Comparison of ENCODE assay signal across 21 cellular contexts in genomic region chr13:68970532-68970931, GRCh38.
DNase-seq lines count a peak whose midpoint lies in the region; ATAC-seq and TF ChIP-seq lines count a peak whose summit lies in the region.
"Had no signal": no experiment of that assay in that cellular context is flagged by ENCODE, and none has a peak within 500 bp of the region (broad histone marks: within the 10 kb centered on the region; RNA-seq: fewer than 3 reads in every experiment).

No MANE protein-coding gene starts in this region.

- peak overlapping the region; percentile 28 for H3K4me2 ChIP-seq in neural progenitor cell
- H3K4me2 ChIP-seq in GM23248 (ENCODE audit: unreplicated experiment), result no peak overlapping the region
- H3K4me2 ChIP-seq: BLaER1 treated with 17β-estradiol and CSF1 and Interleukin-3, amounts not matched to agents 10 nM and 100 nM had no signal

- H3K4me1 ChIP-seq in HUES48 (ENCODE audit: control insufficient read depth, insufficient read depth, low read length) (peaks cover 43% of the 10 kb centered on the region), endodermal cell (ENCODE audit: control insufficient read depth, insufficient read depth, low read length) (no peaks in the 10 kb centered on the region), neural progenitor cell (peaks cover 10% of the 10 kb centered on the region), GM23248 (ENCODE audit: insufficient read depth) (no peaks in the 10 kb centered on the region)
- H3K4me1 ChIP-seq: BLaER1 treated with 17β-estradiol and CSF1 and Interleukin-3, amounts not matched to agents 10 nM and 100 nM had no signal

- H3K9me3 Mint-ChIP-seq in endodermal cell, result no peaks in the 10 kb centered on the region
- no peaks in the 10 kb centered on the region for H3K9me3 Mint-ChIP-seq in neural progenitor cell
- H3K9me3 Mint-ChIP-seq in glutamatergic neuron (ENCODE audit: unreplicated experiment), result no peaks in the 10 kb centered on the region
- H3K9me3 Mint-ChIP-seq: IgD-negative memory B cell had no signal

- H3K27ac ChIP-seq in HUES48 (ENCODE audit: low read depth, low read length), result peak overlapping the region; percentile 69
- no peak overlapping the region for H3K27ac ChIP-seq in endodermal cell (ENCODE audit: low read depth, low read length)
- H3K27ac ChIP-seq in neural progenitor cell, result peak overlapping the region; percentile 48
- H3K27ac ChIP-seq in GM23248, result no peak overlapping the region
- H3K27ac ChIP-seq: BLaER1 treated with 17β-estradiol and CSF1 and Interleukin-3, amounts not matched to agents 10 nM and 100 nM had no signal

- ATAC-seq in HG02938 (IDR thresholded peaks at IDR 0.05; ENCODE audit: unreplicated experiment), result no peak
- no peak for ATAC-seq in GM18870 (IDR thresholded peaks at IDR 0.05; ENCODE audit: unreplicated experiment)
- ATAC-seq: HepG2 had no signal

- H3K36me3 Mint-ChIP-seq in endodermal cell (ENCODE audit: low read depth) (no peaks in the 10 kb centered on the region), neural progenitor cell (no peaks in the 10 kb centered on the region), glutamatergic neuron (ENCODE audit: unreplicated experiment) (no peaks in the 10 kb centered on the region)
- H3K36me3 Mint-ChIP-seq: CD8-positive, alpha-beta memory T cell; IgD-negative memory B cell had no signal

- H4K20me1 ChIP-seq in neural progenitor cell (ENCODE audit: low read depth), result no peaks in the 10 kb centered on the region
- no peaks in the 10 kb centered on the region for H4K20me1 ChIP-seq in GM23248 (ENCODE audit: insufficient read depth)
- H4K20me1 ChIP-seq: BLaER1 treated with 17β-estradiol and CSF1 and Interleukin-3, amounts not matched to agents 10 nM and 100 nM had no signal

- in situ Hi-C loops in GM23248 (cut with MboI), result no loop called here

- H3K36me3 ChIP-seq in HUES48 (ENCODE audit: control insufficient read depth, insufficient read depth, low read length) (no peaks in the 10 kb centered on the region), endodermal cell (ENCODE audit: control insufficient read depth, insufficient read depth, low read length) (no peaks in the 10 kb centered on the region), neural progenitor cell (no peaks in the 10 kb centered on the region), GM23248 (ENCODE audit: low read depth) (no peaks in the 10 kb centered on the region)
- H3K36me3 ChIP-seq: BLaER1 treated with 17β-estradiol and CSF1 and Interleukin-3, amounts not matched to agents 10 nM and 100 nM; HAP-1 had no signal

- H3K9me3 ChIP-seq in HUES48 (ENCODE audit: control insufficient read depth, insufficient read depth, low read length) (no peaks in the 10 kb centered on the region), endodermal cell (ENCODE audit: control insufficient read depth, low read length) (no peaks in the 10 kb centered on the region), neural progenitor cell (ENCODE audit: low read depth) (no peaks in the 10 kb centered on the region), GM23248 (ENCODE audit: low read depth) (peaks cover 5% of the 10 kb centered on the region)
- H3K9me3 ChIP-seq: BLaER1 treated with 17β-estradiol and CSF1 and Interleukin-3, amounts not matched to agents 10 nM and 100 nM; HAP-1 had no signal

- peaks cover 7% of the 10 kb centered on the region for H3K4me1 Mint-ChIP-seq in endodermal cell
- H3K4me1 Mint-ChIP-seq in neural progenitor cell, result peaks cover 15% of the 10 kb centered on the region
- H3K4me1 Mint-ChIP-seq in glutamatergic neuron (ENCODE audit: low read depth, unreplicated experiment), result peaks cover 7% of the 10 kb centered on the region
- H3K4me1 Mint-ChIP-seq: B cell; CD8-positive, alpha-beta memory T cell; IgD-negative memory B cell had no signal

- H3K79me2 ChIP-seq in neural progenitor cell (ENCODE audit: low read depth), result no peaks in the 10 kb centered on the region
- no peaks in the 10 kb centered on the region for H3K79me2 ChIP-seq in GM23248 (ENCODE audit: insufficient read depth)

- H2AFZ ChIP-seq in neural progenitor cell (replicated peaks), result peak overlapping the region; percentile 92
- H2AFZ ChIP-seq in GM23248, result no peak overlapping the region

- H3F3A ChIP-seq in neural progenitor cell (ENCODE audit: low read depth) (no peaks in the 10 kb centered on the region), GM23248 (ENCODE audit: insufficient read depth) (no peaks in the 10 kb centered on the region)

- H3K4me3 ChIP-seq in HUES48 (ENCODE audit: low read depth, low read length) (0 out of 2 replicates have a peak overlapping the region, but pooled peaks have one; percentile 6), endodermal cell (ENCODE audit: low read length) (no peak overlapping the region), neural progenitor cell (no peak overlapping the region), GM23248 (no peak overlapping the region)
- H3K4me3 ChIP-seq: BLaER1 treated with 17β-estradiol and CSF1 and Interleukin-3, amounts not matched to agents 10 nM and 100 nM; HAP-1 had no signal

- H3K27ac Mint-ChIP-seq in endodermal cell, result peak overlapping the region; percentile 29
- no peak overlapping the region for H3K27ac Mint-ChIP-seq in neural progenitor cell
- no peak overlapping the region for H3K27ac Mint-ChIP-seq in glutamatergic neuron (ENCODE audit: unreplicated experiment)
- H3K27ac Mint-ChIP-seq: B cell; CD8-positive, alpha-beta memory T cell; IgD-negative memory B cell had no signal

- H3K9me2 ChIP-seq in GM23248 (ENCODE audit: insufficient read depth), result no peaks in the 10 kb centered on the region

- no peak overlapping the region for H3K4me3 Mint-ChIP-seq in endodermal cell
- no peak overlapping the region for H3K4me3 Mint-ChIP-seq in neural progenitor cell
- no peak overlapping the region for H3K4me3 Mint-ChIP-seq in glutamatergic neuron (ENCODE audit: unreplicated experiment)
- H3K4me3 Mint-ChIP-seq: B cell; CD8-positive, alpha-beta memory T cell; IgD-negative memory B cell had no signal

- DNase-seq in NCI-H1930 (lab: John Stamatoyannopoulos, UW), result peak; percentile 77 to 83
- DNase-seq in endodermal cell, result no peak
- no peak for DNase-seq in neural progenitor cell (ENCODE audit: low spot score)
- DNase-seq in glutamatergic neuron, result no peak
- no peak for DNase-seq in GM23248
- DNase-seq: CD8-positive, alpha-beta memory T cell; COR-L47; DMS 273 treated with DMSO at 0.1 percent for 48 hours; DMS53; DND-41; EL; GOT3; KBM-7 had no signal

- no peaks in the 10 kb centered on the region for H3K27me3 Mint-ChIP-seq in endodermal cell (ENCODE audit: insufficient read depth)
- H3K27me3 Mint-ChIP-seq in neural progenitor cell (ENCODE audit: insufficient read depth, low read depth), result no peaks in the 10 kb centered on the region
- H3K27me3 Mint-ChIP-seq in glutamatergic neuron (ENCODE audit: unreplicated experiment), result no peaks in the 10 kb centered on the region
- H3K27me3 Mint-ChIP-seq: B cell; CD8-positive, alpha-beta memory T cell; IgD-negative memory B cell had no signal

- H3K27me3 ChIP-seq in HUES48 (ENCODE audit: control insufficient read depth, insufficient read depth, low read length) (no peaks in the 10 kb centered on the region), endodermal cell (ENCODE audit: control insufficient read depth, insufficient read depth, low read length, poor library complexity, severe bottlenecking) (no peaks in the 10 kb centered on the region), neural progenitor cell (no peaks in the 10 kb centered on the region), GM23248 (replicated peaks; ENCODE audit: insufficient read depth) (no peaks in the 10 kb centered on the region)
- H3K27me3 ChIP-seq: BLaER1 treated with 17β-estradiol and CSF1 and Interleukin-3, amounts not matched to agents 10 nM and 100 nM had no signal

- TF ChIP-seq CTCF in endodermal cell (conservative IDR thresholded peaks at IDR 0.05) (no peak), neural progenitor cell (IDR thresholded peaks at IDR 0.05) (no peak), glutamatergic neuron (IDR thresholded peaks at IDR 0.05; ENCODE audit: partially characterized antibody, unreplicated experiment) (no peak)

- no peak overlapping the region for H3K9ac ChIP-seq in HUES48 (ENCODE audit: low read depth, low read length)
- no peak overlapping the region for H3K9ac ChIP-seq in endodermal cell (ENCODE audit: extremely low read depth, low read length, poor library complexity, severe bottlenecking)
- H3K9ac ChIP-seq in neural progenitor cell, result no peak overlapping the region
- no peak overlapping the region for H3K9ac ChIP-seq in GM23248
- H3K9ac ChIP-seq: BLaER1 treated with 17β-estradiol and CSF1 and Interleukin-3, amounts not matched to agents 10 nM and 100 nM had no signal

Comparison
In these comparisons a context has a peak if more than half of its experiments do, and no peak if none do; other contexts are left out.
1. H3K27ac ChIP-seq: peak in HUES48 (single experiment) and neural progenitor cell (single experiment); none in endodermal cell (single experiment) and GM23248 (single experiment).
2. DNase-seq: peak in NCI-H1930 (2 of 2); none in endodermal cell (single experiment), neural progenitor cell (single experiment), glutamatergic neuron (single experiment) and GM23248 (single experiment).